ENCODE assay signal across 2 cellular contexts in genomic region chr19:18853755-18854427, GRCh38.
TF ChIP-seq lines count a peak whose summit lies in the region.

No MANE protein-coding gene starts in this region.

TF ChIP-seq in SK-N-SH, 30 proteins besides CTCF, POLR2A, EP300 and RAD21:
- TF ChIP-seq CHD2 (IDR thresholded peaks at IDR 0.05; ENCODE audit: low read length, partially characterized antibody) (no peak), YY1 (IDR thresholded peaks at IDR 0.05; ENCODE audit: low read depth) (no peak), SIN3A (IDR thresholded peaks at IDR 0.05; ENCODE audit: borderline replicate concordance, low read depth, low read length) (no peak), NFIC (IDR thresholded peaks at IDR 0.05; ENCODE audit: borderline replicate concordance) (no peak), RFX5 (IDR thresholded peaks at IDR 0.05; ENCODE audit: low read length) (no peak), IRF3 (IDR thresholded peaks at IDR 0.05; ENCODE audit: low read depth, low read length) (no peak), RCOR1 (IDR thresholded peaks at IDR 0.05; ENCODE audit: low read length) (no peak), JUND (IDR thresholded peaks at IDR 0.05) (no peak)
- TF ChIP-seq, protein P1, sequence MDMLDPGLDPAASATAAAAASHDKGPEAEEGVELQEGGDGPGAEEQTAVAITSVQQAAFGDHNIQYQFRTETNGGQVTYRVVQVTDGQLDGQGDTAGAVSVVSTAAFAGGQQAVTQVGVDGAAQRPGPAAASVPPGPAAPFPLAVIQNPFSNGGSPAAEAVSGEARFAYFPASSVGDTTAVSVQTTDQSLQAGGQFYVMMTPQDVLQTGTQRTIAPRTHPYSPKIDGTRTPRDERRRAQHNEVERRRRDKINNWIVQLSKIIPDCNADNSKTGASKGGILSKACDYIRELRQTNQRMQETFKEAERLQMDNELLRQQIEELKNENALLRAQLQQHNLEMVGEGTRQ (IDR thresholded peaks at IDR 0.05; ENCODE audit: borderline replicate concordance, low read depth, low read length), result no peak

TF ChIP-seq in SK-N-SH treated with all-trans-retinoic acid at 6 μM for 48 hours, 23 proteins besides CTCF, POLR2A, EP300 and RAD21:
- TF ChIP-seq CSRNP3 (CRISPR knock-in tag; IDR thresholded peaks at IDR 0.05) (no peak), ZNF565 (CRISPR knock-in tag; conservative IDR thresholded peaks at IDR 0.05; ENCODE audit: low read depth) (no peak), GLIS3 (CRISPR knock-in tag; IDR thresholded peaks at IDR 0.05) (no peak), ZFP30 (CRISPR knock-in tag; IDR thresholded peaks at IDR 0.05) (no peak), RARB (CRISPR knock-in tag; IDR thresholded peaks at IDR 0.05) (no peak), ESRRG (CRISPR knock-in tag; IDR thresholded peaks at IDR 0.05) (no peak), PPARA (CRISPR knock-in tag; IDR thresholded peaks at IDR 0.05; ENCODE audit: borderline replicate concordance) (no peak), CSDC2 (CRISPR knock-in tag; IDR thresholded peaks at IDR 0.05) (no peak), BACH2 (CRISPR knock-in tag; IDR thresholded peaks at IDR 0.05; ENCODE audit: borderline replicate concordance) (no peak), ZFP3 (CRISPR knock-in tag; IDR thresholded peaks at IDR 0.05) (no peak)
- TF ChIP-seq, protein P2, sequence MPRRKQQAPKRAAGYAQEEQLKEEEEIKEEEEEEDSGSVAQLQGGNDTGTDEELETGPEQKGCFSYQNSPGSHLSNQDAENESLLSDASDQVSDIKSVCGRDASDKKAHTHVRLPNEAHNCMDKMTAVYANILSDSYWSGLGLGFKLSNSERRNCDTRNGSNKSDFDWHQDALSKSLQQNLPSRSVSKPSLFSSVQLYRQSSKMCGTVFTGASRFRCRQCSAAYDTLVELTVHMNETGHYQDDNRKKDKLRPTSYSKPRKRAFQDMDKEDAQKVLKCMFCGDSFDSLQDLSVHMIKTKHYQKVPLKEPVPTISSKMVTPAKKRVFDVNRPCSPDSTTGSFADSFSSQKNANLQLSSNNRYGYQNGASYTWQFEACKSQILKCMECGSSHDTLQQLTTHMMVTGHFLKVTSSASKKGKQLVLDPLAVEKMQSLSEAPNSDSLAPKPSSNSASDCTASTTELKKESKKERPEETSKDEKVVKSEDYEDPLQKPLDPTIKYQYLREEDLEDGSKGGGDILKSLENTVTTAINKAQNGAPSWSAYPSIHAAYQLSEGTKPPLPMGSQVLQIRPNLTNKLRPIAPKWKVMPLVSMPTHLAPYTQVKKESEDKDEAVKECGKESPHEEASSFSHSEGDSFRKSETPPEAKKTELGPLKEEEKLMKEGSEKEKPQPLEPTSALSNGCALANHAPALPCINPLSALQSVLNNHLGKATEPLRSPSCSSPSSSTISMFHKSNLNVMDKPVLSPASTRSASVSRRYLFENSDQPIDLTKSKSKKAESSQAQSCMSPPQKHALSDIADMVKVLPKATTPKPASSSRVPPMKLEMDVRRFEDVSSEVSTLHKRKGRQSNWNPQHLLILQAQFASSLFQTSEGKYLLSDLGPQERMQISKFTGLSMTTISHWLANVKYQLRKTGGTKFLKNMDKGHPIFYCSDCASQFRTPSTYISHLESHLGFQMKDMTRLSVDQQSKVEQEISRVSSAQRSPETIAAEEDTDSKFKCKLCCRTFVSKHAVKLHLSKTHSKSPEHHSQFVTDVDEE (CRISPR knock-in tag; IDR thresholded peaks at IDR 0.05), result no peak
